ENCODE assay signal across 11 cellular contexts in the genomic region with DNA sequence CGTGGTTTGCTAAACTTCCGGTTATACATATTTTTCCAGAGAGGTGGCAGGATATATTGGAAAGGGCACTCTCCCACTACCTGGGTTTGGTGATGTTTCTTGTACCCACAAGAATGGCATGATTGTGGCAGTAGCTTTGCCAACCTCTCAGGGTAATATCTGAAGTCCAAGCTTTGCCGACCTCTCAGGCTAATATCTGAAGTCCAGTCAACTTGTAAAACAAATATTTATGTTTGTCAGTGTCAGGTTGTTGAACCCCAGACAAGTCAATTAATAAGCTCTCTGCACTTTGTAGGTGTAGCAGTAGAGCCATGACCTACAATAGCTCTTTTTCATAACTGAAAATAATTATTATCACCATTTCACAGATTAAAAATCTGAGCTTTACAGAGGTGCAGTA.
"Had no signal": no experiment of that assay in that cellular context is flagged by ENCODE, and none has a peak within 500 bp of the region (broad histone marks: within the 10 kb centered on the region; RNA-seq: fewer than 3 reads in every experiment).

No MANE protein-coding gene starts in this region.

- DNase-seq: GM23248, GOT3, H7, H9, HCEC 1CT, HFFc6 had no signal

- H3K4me1 ChIP-seq: HAP-1 had no signal

- H3K27ac ChIP-seq: GM23248 had no signal

- FAIRE-seq: H1, H54 had no signal

- ATAC-seq: GM23338, HCT116 had no signal

- H3K4me3 ChIP-seq: GM23248, GM23338, HAP-1 had no signal

- H2AFZ ChIP-seq: GM23248, GM23338 had no signal

- H3K4me2 ChIP-seq: GM23338 had no signal

- H3K36me3 ChIP-seq: HAP-1 had no signal

- H3K9me3 ChIP-seq: HAP-1 had no signal

- H3K9ac ChIP-seq: GM23248 had no signal
